In the genomic region with DNA sequence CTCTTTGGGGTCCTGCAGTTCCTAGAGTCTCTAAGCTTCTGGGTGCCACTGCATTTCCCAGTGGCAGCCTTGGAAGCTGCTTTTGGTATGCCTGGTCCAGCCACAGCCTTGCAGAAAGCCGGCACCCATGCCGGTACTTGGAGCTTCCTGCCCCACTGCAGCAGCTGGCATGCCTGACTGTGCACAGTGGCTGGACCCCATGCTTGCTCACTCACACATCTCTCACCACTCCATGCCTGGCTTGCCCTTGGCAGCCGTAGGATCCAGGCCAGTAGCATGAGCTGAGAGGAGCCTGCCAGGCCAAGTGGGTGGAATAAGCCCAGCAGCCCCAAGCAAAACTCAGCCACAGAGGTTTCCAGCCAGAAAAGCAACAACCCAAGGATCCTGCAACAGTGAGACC, we compare ENCODE assay signal across 1 cellular context.
TF ChIP-seq lines count a peak whose summit lies in the region.

No MANE protein-coding gene starts in this region.

TF ChIP-seq in HepG2, 621 proteins besides CTCF, POLR2A, EP300 and RAD21:
- TF ChIP-seq EHMT2 (IDR thresholded peaks at IDR 0.05; ENCODE audit: borderline replicate concordance, low read depth, low read length): no peak
TF ChIP-seq in HepG2: peak in this region for 0.
